In the genomic region with DNA sequence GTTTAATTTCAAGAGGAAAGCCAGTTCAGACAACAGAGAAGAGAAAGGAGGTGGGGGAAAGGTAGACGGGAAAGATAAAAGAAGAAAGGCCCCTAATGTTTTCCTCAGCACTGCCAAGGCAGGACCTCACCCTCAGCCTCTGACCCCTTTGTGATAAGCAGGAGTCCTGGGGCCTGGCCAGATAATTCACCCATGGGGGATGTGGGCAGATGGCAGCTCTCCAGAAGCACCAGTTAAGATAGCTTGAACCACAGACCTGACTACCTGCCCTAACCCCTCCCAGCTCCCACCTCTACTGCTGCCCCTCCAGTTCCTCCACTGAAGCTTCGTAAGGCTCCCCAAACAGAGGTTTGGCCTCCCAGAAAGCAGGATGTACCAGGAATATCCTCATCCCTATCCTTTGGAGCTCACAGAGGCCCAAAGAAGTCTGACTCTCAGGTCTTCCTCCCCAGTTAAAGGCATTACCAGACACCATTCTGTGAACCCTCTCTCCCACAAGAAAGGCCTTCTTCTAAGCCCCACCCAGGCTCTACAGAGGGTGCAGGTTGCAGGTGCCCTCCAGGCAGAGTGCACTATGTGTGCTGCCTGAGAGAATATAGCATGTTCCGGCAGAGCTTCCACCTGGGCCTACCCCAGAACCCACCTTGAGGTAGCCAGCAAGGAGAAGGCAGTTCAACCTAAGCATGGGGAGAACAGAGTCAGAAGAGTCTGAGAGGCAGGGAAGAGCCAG, we compare ENCODE assay signal across 2 cellular contexts.
TF ChIP-seq lines count a peak whose summit lies in the region.

No MANE protein-coding gene starts in this region.

TF ChIP-seq in SK-N-SH treated with all-trans-retinoic acid at 6 μM for 48 hours, 23 proteins besides CTCF, POLR2A, EP300 and RAD21 (continued from another document):
- TF ChIP-seq, protein P1, sequence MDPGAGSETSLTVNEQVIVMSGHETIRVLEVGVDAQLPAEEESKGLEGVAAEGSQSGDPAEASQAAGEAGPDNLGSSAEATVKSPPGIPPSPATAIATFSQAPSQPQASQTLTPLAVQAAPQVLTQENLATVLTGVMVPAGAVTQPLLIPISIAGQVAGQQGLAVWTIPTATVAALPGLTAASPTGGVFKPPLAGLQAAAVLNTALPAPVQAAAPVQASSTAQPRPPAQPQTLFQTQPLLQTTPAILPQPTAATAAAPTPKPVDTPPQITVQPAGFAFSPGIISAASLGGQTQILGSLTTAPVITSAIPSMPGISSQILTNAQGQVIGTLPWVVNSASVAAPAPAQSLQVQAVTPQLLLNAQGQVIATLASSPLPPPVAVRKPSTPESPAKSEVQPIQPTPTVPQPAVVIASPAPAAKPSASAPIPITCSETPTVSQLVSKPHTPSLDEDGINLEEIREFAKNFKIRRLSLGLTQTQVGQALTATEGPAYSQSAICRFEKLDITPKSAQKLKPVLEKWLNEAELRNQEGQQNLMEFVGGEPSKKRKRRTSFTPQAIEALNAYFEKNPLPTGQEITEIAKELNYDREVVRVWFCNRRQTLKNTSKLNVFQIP (CRISPR knock-in tag; IDR thresholded peaks at IDR 0.05; ENCODE audit: borderline replicate concordance, low read depth) = no peak
- TF ChIP-seq ZC3H10 (CRISPR knock-in tag; IDR thresholded peaks at IDR 0.05) = no peak
- TF ChIP-seq, protein P2, sequence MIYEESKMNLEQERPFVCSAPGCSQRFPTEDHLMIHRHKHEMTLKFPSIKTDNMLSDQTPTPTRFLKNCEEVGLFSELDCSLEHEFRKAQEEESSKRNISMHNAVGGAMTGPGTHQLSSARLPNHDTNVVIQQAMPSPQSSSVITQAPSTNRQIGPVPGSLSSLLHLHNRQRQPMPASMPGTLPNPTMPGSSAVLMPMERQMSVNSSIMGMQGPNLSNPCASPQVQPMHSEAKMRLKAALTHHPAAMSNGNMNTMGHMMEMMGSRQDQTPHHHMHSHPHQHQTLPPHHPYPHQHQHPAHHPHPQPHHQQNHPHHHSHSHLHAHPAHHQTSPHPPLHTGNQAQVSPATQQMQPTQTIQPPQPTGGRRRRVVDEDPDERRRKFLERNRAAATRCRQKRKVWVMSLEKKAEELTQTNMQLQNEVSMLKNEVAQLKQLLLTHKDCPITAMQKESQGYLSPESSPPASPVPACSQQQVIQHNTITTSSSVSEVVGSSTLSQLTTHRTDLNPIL (CRISPR knock-in tag; IDR thresholded peaks at IDR 0.05; ENCODE audit: low read depth) = no peak
- no peak for TF ChIP-seq ZFP30 (CRISPR knock-in tag; IDR thresholded peaks at IDR 0.05)
- no peak for TF ChIP-seq PPARA (CRISPR knock-in tag; IDR thresholded peaks at IDR 0.05; ENCODE audit: borderline replicate concordance)
- no peak for TF ChIP-seq GLIS3 (CRISPR knock-in tag; IDR thresholded peaks at IDR 0.05)
- no peak for TF ChIP-seq ISL1 (CRISPR knock-in tag; IDR thresholded peaks at IDR 0.05)

TF ChIP-seq in SK-N-SH, 30 proteins besides CTCF, POLR2A, EP300 and RAD21 (continued from another document):
- TF ChIP-seq, protein P3, sequence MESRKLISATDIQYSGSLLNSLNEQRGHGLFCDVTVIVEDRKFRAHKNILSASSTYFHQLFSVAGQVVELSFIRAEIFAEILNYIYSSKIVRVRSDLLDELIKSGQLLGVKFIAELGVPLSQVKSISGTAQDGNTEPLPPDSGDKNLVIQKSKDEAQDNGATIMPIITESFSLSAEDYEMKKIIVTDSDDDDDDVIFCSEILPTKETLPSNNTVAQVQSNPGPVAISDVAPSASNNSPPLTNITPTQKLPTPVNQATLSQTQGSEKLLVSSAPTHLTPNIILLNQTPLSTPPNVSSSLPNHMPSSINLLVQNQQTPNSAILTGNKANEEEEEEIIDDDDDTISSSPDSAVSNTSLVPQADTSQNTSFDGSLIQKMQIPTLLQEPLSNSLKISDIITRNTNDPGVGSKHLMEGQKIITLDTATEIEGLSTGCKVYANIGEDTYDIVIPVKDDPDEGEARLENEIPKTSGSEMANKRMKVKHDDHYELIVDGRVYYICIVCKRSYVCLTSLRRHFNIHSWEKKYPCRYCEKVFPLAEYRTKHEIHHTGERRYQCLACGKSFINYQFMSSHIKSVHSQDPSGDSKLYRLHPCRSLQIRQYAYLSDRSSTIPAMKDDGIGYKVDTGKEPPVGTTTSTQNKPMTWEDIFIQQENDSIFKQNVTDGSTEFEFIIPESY (IDR thresholded peaks at IDR 0.05; ENCODE audit: borderline replicate concordance, low read depth) = no peak
- TF ChIP-seq FOXJ3 (CRISPR knock-in tag; IDR thresholded peaks at IDR 0.05) = no peak
- TF ChIP-seq MXI1 (IDR thresholded peaks at IDR 0.05; ENCODE audit: low read depth, low read length) = no peak
- TF ChIP-seq, protein P4, sequence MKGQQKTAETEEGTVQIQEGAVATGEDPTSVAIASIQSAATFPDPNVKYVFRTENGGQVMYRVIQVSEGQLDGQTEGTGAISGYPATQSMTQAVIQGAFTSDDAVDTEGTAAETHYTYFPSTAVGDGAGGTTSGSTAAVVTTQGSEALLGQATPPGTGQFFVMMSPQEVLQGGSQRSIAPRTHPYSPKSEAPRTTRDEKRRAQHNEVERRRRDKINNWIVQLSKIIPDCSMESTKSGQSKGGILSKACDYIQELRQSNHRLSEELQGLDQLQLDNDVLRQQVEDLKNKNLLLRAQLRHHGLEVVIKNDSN (IDR thresholded peaks at IDR 0.05; ENCODE audit: borderline replicate concordance, low read depth) = no peak
- TF ChIP-seq, protein P5, sequence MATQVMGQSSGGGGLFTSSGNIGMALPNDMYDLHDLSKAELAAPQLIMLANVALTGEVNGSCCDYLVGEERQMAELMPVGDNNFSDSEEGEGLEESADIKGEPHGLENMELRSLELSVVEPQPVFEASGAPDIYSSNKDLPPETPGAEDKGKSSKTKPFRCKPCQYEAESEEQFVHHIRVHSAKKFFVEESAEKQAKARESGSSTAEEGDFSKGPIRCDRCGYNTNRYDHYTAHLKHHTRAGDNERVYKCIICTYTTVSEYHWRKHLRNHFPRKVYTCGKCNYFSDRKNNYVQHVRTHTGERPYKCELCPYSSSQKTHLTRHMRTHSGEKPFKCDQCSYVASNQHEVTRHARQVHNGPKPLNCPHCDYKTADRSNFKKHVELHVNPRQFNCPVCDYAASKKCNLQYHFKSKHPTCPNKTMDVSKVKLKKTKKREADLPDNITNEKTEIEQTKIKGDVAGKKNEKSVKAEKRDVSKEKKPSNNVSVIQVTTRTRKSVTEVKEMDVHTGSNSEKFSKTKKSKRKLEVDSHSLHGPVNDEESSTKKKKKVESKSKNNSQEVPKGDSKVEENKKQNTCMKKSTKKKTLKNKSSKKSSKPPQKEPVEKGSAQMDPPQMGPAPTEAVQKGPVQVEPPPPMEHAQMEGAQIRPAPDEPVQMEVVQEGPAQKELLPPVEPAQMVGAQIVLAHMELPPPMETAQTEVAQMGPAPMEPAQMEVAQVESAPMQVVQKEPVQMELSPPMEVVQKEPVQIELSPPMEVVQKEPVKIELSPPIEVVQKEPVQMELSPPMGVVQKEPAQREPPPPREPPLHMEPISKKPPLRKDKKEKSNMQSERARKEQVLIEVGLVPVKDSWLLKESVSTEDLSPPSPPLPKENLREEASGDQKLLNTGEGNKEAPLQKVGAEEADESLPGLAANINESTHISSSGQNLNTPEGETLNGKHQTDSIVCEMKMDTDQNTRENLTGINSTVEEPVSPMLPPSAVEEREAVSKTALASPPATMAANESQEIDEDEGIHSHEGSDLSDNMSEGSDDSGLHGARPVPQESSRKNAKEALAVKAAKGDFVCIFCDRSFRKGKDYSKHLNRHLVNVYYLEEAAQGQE (IDR thresholded peaks at IDR 0.05; ENCODE audit: low read depth, low read length) = no peak
- no peak for TF ChIP-seq NRF1 (IDR thresholded peaks at IDR 0.05; ENCODE audit: low read depth, low read length)
- no peak for TF ChIP-seq POLR2AphosphoS5 (IDR thresholded peaks at IDR 0.05; ENCODE audit: low read depth, low read length)
- no peak for TF ChIP-seq JUND (IDR thresholded peaks at IDR 0.05)
- no peak for TF ChIP-seq MEF2A (IDR thresholded peaks at IDR 0.05; ENCODE audit: borderline replicate concordance, low read depth)
- no peak for TF ChIP-seq EZH2phosphoT487 (IDR thresholded peaks at IDR 0.05; ENCODE audit: borderline replicate concordance, low read depth)
